In genomic region chr12:116408489-116409217, GRCh38 we compare ENCODE assay signal across 1 cellular context.
TF ChIP-seq lines count a peak whose summit lies in the region.

No MANE protein-coding gene starts in this region.

TF ChIP-seq in H1, 55 proteins besides CTCF, POLR2A, EP300 and RAD21 (continued from another document):
- no peak for TF ChIP-seq CHD7 (IDR thresholded peaks at IDR 0.05; ENCODE audit: insufficient replicate concordance, low read length)
- no peak for TF ChIP-seq ATF3 (IDR thresholded peaks at IDR 0.05; ENCODE audit: insufficient read depth, low read depth, low read length)
- TF ChIP-seq JUND (IDR thresholded peaks at IDR 0.05; ENCODE audit: low read length): no peak
- no peak for TF ChIP-seq ZNF274 (IDR thresholded peaks at IDR 0.05; ENCODE audit: borderline replicate concordance, extremely low read depth, low read length)
- no peak for TF ChIP-seq EGR1 (IDR thresholded peaks at IDR 0.05; ENCODE audit: borderline replicate concordance, low read depth, low read length)
- no peak for TF ChIP-seq CREB1 (IDR thresholded peaks at IDR 0.05)
TF ChIP-seq in H1: peak in this region for 0.
